In the genomic region with DNA sequence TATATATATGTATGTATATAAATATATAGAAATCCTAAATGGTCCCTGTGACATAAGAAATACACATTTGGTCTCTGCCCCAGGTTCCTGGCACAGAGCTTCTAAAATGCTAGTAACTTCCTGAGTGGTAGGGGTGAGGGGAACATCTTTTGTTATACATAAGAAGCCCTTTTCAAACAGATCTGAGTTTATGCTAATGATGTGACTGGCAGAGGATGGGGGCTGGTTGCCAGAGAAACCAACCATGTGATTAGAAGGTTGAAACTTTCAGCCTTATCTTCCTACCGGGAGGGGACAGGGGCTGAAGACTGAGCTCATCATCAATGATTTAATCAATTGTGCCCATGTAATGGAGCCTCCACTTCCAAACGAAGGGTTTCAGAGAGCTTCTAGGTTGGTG, we compare ENCODE assay signal across 17 cellular contexts.
"Had no signal": no experiment of that assay in that cellular context is flagged by ENCODE, and none has a peak within 500 bp of the region (broad histone marks: within the 10 kb centered on the region; RNA-seq: fewer than 3 reads in every experiment).

No MANE protein-coding gene starts in this region.

- H3K27ac ChIP-seq: dorsolateral prefrontal cortex, gastroesophageal sphincter, right lobe of liver had no signal

- H3K4me3 ChIP-seq: dorsolateral prefrontal cortex, gastroesophageal sphincter, right lobe of liver, smooth muscle cell had no signal

- ATAC-seq: activated CD4-positive, CD25-positive, alpha-beta regulatory T cell treated with anti-CD3 and anti-CD28 coated beads, Interleukin-2, amount 50 U/mL, for 24 hours; gastroesophageal sphincter; natural killer cell; right lobe of liver had no signal

- H3K4me1 ChIP-seq: gastroesophageal sphincter, right lobe of liver had no signal

- H3K9me3 ChIP-seq: gastroesophageal sphincter, right lobe of liver had no signal

- DNase-seq: activated CD4-positive, alpha-beta T cell treated with anti-CD3 and anti-CD28 coated beads, Interleukin-2, amount 50 U/mL, for 1 hour; activated naive CD4-positive, alpha-beta T cell treated with anti-CD3 and anti-CD28 coated beads for 36 hours; activated T-cell treated with anti-CD3 and anti-CD28 coated beads, Interleukin-2, amount 50 U/mL, for 1 hour; immature natural killer cell; mesenchymal stem cell; natural killer cell; occipital lobe; right lobe of liver; stimulated activated CD4-positive, alpha-beta T cell treated with anti-CD3 and anti-CD28 coated beads, Interleukin-4, amount 100 ng/mL, for 4 hours; stimulated activated CD8-positive, alpha-beta memory T cell treated with anti-CD3 and anti-CD28 coated beads, Interleukin-4, amount 100 ng/mL, for 48 hours; stimulated activated naive CD4-positive, alpha-beta T cell treated with Interleukin-2 at 50 U/mL for 16 hours; SW 1271; trophoblast cell had no signal

- H3K4me2 ChIP-seq: smooth muscle cell had no signal

- H3K27me3 ChIP-seq: dorsolateral prefrontal cortex, gastroesophageal sphincter, right lobe of liver had no signal
